ENCODE assay signal across 8 cellular contexts in genomic region chr3:137110392-137110996, GRCh38.
DNase-seq lines count a peak whose midpoint lies in the region; ATAC-seq and TF ChIP-seq lines count a peak whose summit lies in the region.

No MANE protein-coding gene starts in this region.

- no peak for ATAC-seq in left cardiac atrium
- peak; percentile 72 for ATAC-seq in HG02798 (IDR thresholded peaks at IDR 0.05; ENCODE audit: poor library complexity, unreplicated experiment)
- ATAC-seq in aorta (ENCODE audit: low FRiP score): no peak

- H3K27me3 ChIP-seq in cardiac muscle cell: no peaks in the 10 kb centered on the region
- no peaks in the 10 kb centered on the region for H3K27me3 ChIP-seq in ovary
- H3K27me3 ChIP-seq in aorta (ENCODE audit: control insufficient read depth in 1 of 2, insufficient read depth in 2 of 2, low read length in 1 of 2): peaks cover 0 to 2% of the 10 kb centered on the region in 2 donors

- WGBS in ovary, 3 donors: 24 to 32% (median 29%) methylated on average over 3 of the region's 3 CpGs
- 22 to 30% methylated on average over 3 of the region's 3 CpGs for WGBS in aorta, 2 donors

- H3K36me3 ChIP-seq in cardiac muscle cell: no peaks in the 10 kb centered on the region
- H3K36me3 ChIP-seq in ovary: no peaks in the 10 kb centered on the region
- H3K36me3 ChIP-seq in aorta (ENCODE audit: control insufficient read depth in 1 of 2, insufficient read depth in 2 of 2, low read length in 1 of 2): no peaks in the 10 kb centered on the region

- no peak overlapping the region for H3K4me3 ChIP-seq in cardiac muscle cell
- no peak overlapping the region for H3K4me3 ChIP-seq in ovary
- no peak overlapping the region for H3K4me3 ChIP-seq in aorta (ENCODE audit: low read length in 2 of 2)

- H3K9me3 ChIP-seq in cardiac muscle cell (ENCODE audit: low read depth): no peaks in the 10 kb centered on the region
- H3K9me3 ChIP-seq in ovary: no peaks in the 10 kb centered on the region
- peaks cover 2% of the 10 kb centered on the region for H3K9me3 ChIP-seq in aorta (ENCODE audit: control insufficient read depth, low read length)

- TF ChIP-seq CTCF in cardiac muscle cell (IDR thresholded peaks at IDR 0.05; ENCODE audit: low read depth, low read length): peak; percentile 82
- TF ChIP-seq CTCF in ovary (IDR thresholded peaks at IDR 0.05): peak; percentile 21 to 40 (median 26)

- DNase-seq in cardiac muscle cell (ENCODE audit: low read depth in 1 of 2, low spot score in 1 of 2) (peak; percentile 41 to 46), left cardiac atrium (no peak), NCI-H69 (lab: John Stamatoyannopoulos, UW) (peak; percentile 18), dermis blood vessel endothelial cell (peak; percentile 53), ovary (no peak), aorta (no peak), activated gamma-delta T cell treated with Interleukin-2 at 50 U/mL for 16 hours (no peak)

- intact Hi-C loops in left cardiac atrium (cut with DNase I): no loop called here
- intact Hi-C loops in ovary (cut with DNase I): no loop called here
- intact Hi-C loops in aorta (cut with DNase I): no loop called here

- TF ChIP-seq POLR2A in ovary (IDR thresholded peaks at IDR 0.05): no peak

- H3K27ac ChIP-seq in cardiac muscle cell (no peak overlapping the region), ovary (no peak overlapping the region), aorta (ENCODE audit: low read depth in 1 of 2, low read length in 2 of 2) (no peak overlapping the region)

- no peaks in the 10 kb centered on the region for H3K4me1 ChIP-seq in cardiac muscle cell (ENCODE audit: low read depth)
- no peaks in the 10 kb centered on the region for H3K4me1 ChIP-seq in ovary (ENCODE audit: insufficient read depth)
- H3K4me1 ChIP-seq in aorta (ENCODE audit: control insufficient read depth in 1 of 2, insufficient read depth in 2 of 2, low read length in 2 of 2): no peaks in the 10 kb centered on the region

- no peak for TF ChIP-seq EP300 in ovary (IDR thresholded peaks at IDR 0.05)

Comparison
In these comparisons a context has a peak if more than half of its experiments do, and no peak if none do; other contexts are left out.
1. DNase-seq: peak in cardiac muscle cell (2 of 2), NCI-H69 (single experiment) and dermis blood vessel endothelial cell (single experiment); none in left cardiac atrium (single experiment), ovary (0 of 5), aorta (0 of 2) and activated gamma-delta T cell treated with Interleukin-2 at 50 U/mL for 16 hours (single experiment).